ENCODE assay signal across 14 cellular contexts in genomic region chr12:101018540-101018939, GRCh38.
DNase-seq lines count a peak whose midpoint lies in the region; ATAC-seq and TF ChIP-seq lines count a peak whose summit lies in the region.
"Had no signal": no experiment of that assay in that cellular context is flagged by ENCODE, and none has a peak within 500 bp of the region (broad histone marks: within the 10 kb centered on the region; RNA-seq: fewer than 3 reads in every experiment).

No MANE protein-coding gene starts in this region.

- TF ChIP-seq POLR2A in upper lobe of left lung (IDR thresholded peaks at IDR 0.05), result no peak

- H3K36me3 Mint-ChIP-seq in chondrocyte (ENCODE audit: low read depth), result no peaks in the 10 kb centered on the region

- H3K27me3 ChIP-seq in upper lobe of left lung, result no peaks in the 10 kb centered on the region

- 48 to 63% methylated on average over 2 of the region's 2 CpGs for WGBS in upper lobe of left lung, 2 donors

- DNase-seq in AG09319 (ENCODE audit: extremely low read depth, low read depth) (peak; percentile 44), LHCN-M2 (ENCODE audit: low read depth) (peak; percentile 51), chondrocyte (ENCODE audit: low spot score) (no peak), lung microvascular endothelial cell (ENCODE audit: low read depth in 2 of 2) (peak; percentile 56 to 59), upper lobe of left lung (no peak), amygdala (lab: John Stamatoyannopoulos, UW) (no peak)
- DNase-seq: activated T-cell treated with anti-CD3 and anti-CD28 coated beads, Interleukin-2, amount 50 U/mL, for 1 hour; COR-L47; effector memory CD8-positive, alpha-beta T cell; left ventricle myocardium superior; NCI-H510A; right cardiac atrium had no signal

- no peaks in the 10 kb centered on the region for H3K4me1 ChIP-seq in upper lobe of left lung

- TF ChIP-seq CTCF in AG09319 (IDR thresholded peaks at IDR 0.05; ENCODE audit: low read depth, low read length) (no peak), chondrocyte (IDR thresholded peaks at IDR 0.05) (no peak), upper lobe of left lung (IDR thresholded peaks at IDR 0.05) (no peak)

- no peak for TF ChIP-seq EP300 in upper lobe of left lung (IDR thresholded peaks at IDR 0.05)

- H3K4me3 ChIP-seq in upper lobe of left lung, result no peak overlapping the region

- no peak overlapping the region for H3K27ac ChIP-seq in upper lobe of left lung

- H3K9me3 Mint-ChIP-seq in chondrocyte (ENCODE audit: low read depth), result peaks cover 10% of the 10 kb centered on the region

- no peaks in the 10 kb centered on the region for H3K27me3 Mint-ChIP-seq in chondrocyte (ENCODE audit: low read depth)
- H3K27me3 Mint-ChIP-seq: effector memory CD8-positive, alpha-beta T cell had no signal

- peaks cover 33% of the 10 kb centered on the region for H3K4me1 Mint-ChIP-seq in chondrocyte (ENCODE audit: low read depth)

- H3K9me3 ChIP-seq in upper lobe of left lung, result no peaks in the 10 kb centered on the region

- ATAC-seq in HG03108 (IDR thresholded peaks at IDR 0.05; ENCODE audit: unreplicated experiment) (no peak), upper lobe of left lung (ENCODE audit: low FRiP score in 2 of 2) (no peak), HG03565 (IDR thresholded peaks at IDR 0.05; ENCODE audit: unreplicated experiment) (no peak)
- ATAC-seq: effector memory CD8-positive, alpha-beta T cell; left ventricle myocardium superior; right cardiac atrium had no signal

- peak overlapping the region; percentile 81 for H3K27ac Mint-ChIP-seq in chondrocyte (ENCODE audit: unreplicated experiment)
- H3K27ac Mint-ChIP-seq: effector memory CD8-positive, alpha-beta T cell had no signal

- H3K4me3 Mint-ChIP-seq in chondrocyte (ENCODE audit: unreplicated experiment), result no peak overlapping the region
- H3K4me3 Mint-ChIP-seq: effector memory CD8-positive, alpha-beta T cell had no signal

- no peaks in the 10 kb centered on the region for H3K36me3 ChIP-seq in upper lobe of left lung

Comparison
In these comparisons a context has a peak if more than half of its experiments do, and no peak if none do; other contexts are left out.
1. DNase-seq: peak in AG09319 (single experiment), LHCN-M2 (single experiment) and lung microvascular endothelial cell (2 of 2); none in chondrocyte (single experiment), upper lobe of left lung (0 of 2) and amygdala (0 of 56).